Comparison of ENCODE assay signal across 11 cellular contexts in the genomic region with DNA sequence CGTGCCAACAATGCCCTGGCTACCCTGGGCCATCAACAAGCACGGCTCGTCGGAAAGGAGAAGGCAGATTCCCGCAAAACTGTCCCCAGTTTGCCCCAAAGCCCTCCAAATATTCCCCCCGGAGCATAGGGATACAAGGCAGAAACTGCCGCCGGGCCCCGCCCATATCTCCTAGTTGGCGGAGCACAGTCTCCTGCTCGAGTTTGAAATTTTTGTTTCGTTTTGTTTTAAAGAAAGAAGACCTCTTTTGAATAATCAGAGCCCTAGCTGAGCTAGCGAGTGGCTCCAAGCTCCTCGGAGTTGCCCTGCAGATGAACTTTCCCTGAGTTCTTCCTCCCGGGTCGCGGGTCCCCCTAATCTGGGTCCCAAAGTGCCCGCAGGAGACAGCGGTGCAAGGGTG.
A peak's percentile ranks its signal among the peaks of the same experiment; 100 is the strongest.
DNase-seq lines count a peak whose midpoint lies in the region; ATAC-seq and TF ChIP-seq lines count a peak whose summit lies in the region.
"Had no signal": no experiment of that assay in that cellular context is flagged by ENCODE, and none has a peak within 500 bp of the region (broad histone marks: within the 10 kb centered on the region; RNA-seq: fewer than 3 reads in every experiment).

No MANE protein-coding gene starts in this region.

- no peak overlapping the region for H3K4me3 ChIP-seq in WERI-Rb-1 (ENCODE audit: low read depth, low read length)

- no peak overlapping the region for H3K27ac ChIP-seq in WERI-Rb-1

- peak overlapping the region; percentile 71 for H3K4me3 Mint-ChIP-seq in activated naive CD8-positive, alpha-beta T cell treated with anti-CD3 and anti-CD28 coated beads, Interleukin-2, amount 10 ng/mL, durations not matched to agents 7 days and 5 days
- peak overlapping the region; percentile 67 for H3K4me3 Mint-ChIP-seq in stimulated activated memory B cell treated with anti-CD40 and anti-IgM and Interleukin-4, amounts not matched to agents 10 μg/mL and 1 μg/mL and 100 μg/mL, for 72 hours

- H3K27ac Mint-ChIP-seq in activated naive CD8-positive, alpha-beta T cell treated with anti-CD3 and anti-CD28 coated beads, Interleukin-2, amount 10 ng/mL, durations not matched to agents 7 days and 5 days = no peak overlapping the region
- H3K27ac Mint-ChIP-seq in stimulated activated memory B cell treated with anti-CD40 and anti-IgM and Interleukin-4, amounts not matched to agents 10 μg/mL and 1 μg/mL and 100 μg/mL, for 72 hours = no peak overlapping the region

- TF ChIP-seq CTCF in WERI-Rb-1 (IDR thresholded peaks at IDR 0.05; ENCODE audit: low read depth, low read length) = no peak

- H3K4me1 Mint-ChIP-seq in activated naive CD8-positive, alpha-beta T cell treated with anti-CD3 and anti-CD28 coated beads, Interleukin-2, amount 10 ng/mL, durations not matched to agents 7 days and 5 days = peaks cover 2% of the 10 kb centered on the region
- H3K4me1 Mint-ChIP-seq in stimulated activated memory B cell treated with anti-CD40 and anti-IgM and Interleukin-4, amounts not matched to agents 10 μg/mL and 1 μg/mL and 100 μg/mL, for 72 hours = no peaks in the 10 kb centered on the region

- no peaks in the 10 kb centered on the region for H3K36me3 Mint-ChIP-seq in activated naive CD8-positive, alpha-beta T cell treated with anti-CD3 and anti-CD28 coated beads, Interleukin-2, amount 10 ng/mL, durations not matched to agents 7 days and 5 days
- no peaks in the 10 kb centered on the region for H3K36me3 Mint-ChIP-seq in stimulated activated memory B cell treated with anti-CD40 and anti-IgM and Interleukin-4, amounts not matched to agents 10 μg/mL and 1 μg/mL and 100 μg/mL, for 72 hours

- no peak for ATAC-seq in activated naive CD8-positive, alpha-beta T cell treated with anti-CD3 and anti-CD28 coated beads, Interleukin-2, amount 10 ng/mL, durations not matched to agents 7 days and 5 days (ENCODE audit: low read depth)
- ATAC-seq in stimulated activated memory B cell treated with anti-CD40 and anti-IgM and Interleukin-4, amounts not matched to agents 10 μg/mL and 1 μg/mL and 100 μg/mL, for 72 hours = no peak

- peaks cover 2% of the 10 kb centered on the region for H3K9me3 Mint-ChIP-seq in activated naive CD8-positive, alpha-beta T cell treated with anti-CD3 and anti-CD28 coated beads, Interleukin-2, amount 10 ng/mL, durations not matched to agents 7 days and 5 days
- no peaks in the 10 kb centered on the region for H3K9me3 Mint-ChIP-seq in stimulated activated memory B cell treated with anti-CD40 and anti-IgM and Interleukin-4, amounts not matched to agents 10 μg/mL and 1 μg/mL and 100 μg/mL, for 72 hours

- no peaks in the 10 kb centered on the region for H3K36me3 ChIP-seq in WERI-Rb-1

- H3K27me3 Mint-ChIP-seq in activated naive CD8-positive, alpha-beta T cell treated with anti-CD3 and anti-CD28 coated beads, Interleukin-2, amount 10 ng/mL, durations not matched to agents 7 days and 5 days = peaks cover 55% of the 10 kb centered on the region
- H3K27me3 Mint-ChIP-seq in stimulated activated memory B cell treated with anti-CD40 and anti-IgM and Interleukin-4, amounts not matched to agents 10 μg/mL and 1 μg/mL and 100 μg/mL, for 72 hours = peaks cover 70% of the 10 kb centered on the region

- POLR2A ChIA-PET in activated naive CD8-positive, alpha-beta T cell treated with anti-CD3 and anti-CD28 coated beads, Interleukin-2, amount 10 ng/mL, durations not matched to agents 7 days and 5 days (lab: Charles Lee) = no interaction called here

- H3K9me3 ChIP-seq in WERI-Rb-1 (ENCODE audit: severe bottlenecking) = peaks cover 12% of the 10 kb centered on the region

- DNase-seq in NCI-H82 (lab: John Stamatoyannopoulos, UW) (peak; percentile 16), NCI-H82 treated with DMSO at 0.1 percent for 48 hours (lab: John Stamatoyannopoulos, UW; ENCODE audit: unreplicated experiment) (no peak), iPS-NIHi7 (ENCODE audit: extremely low spot score) (peak; percentile 41), DMS153 treated with DMSO at 0.1 percent for 48 hours (lab: John Stamatoyannopoulos, UW; ENCODE audit: unreplicated experiment) (no peak), HuH-7.5 (ENCODE audit: low spot score) (no peak), WERI-Rb-1 (no peak)
- no peak for DNase-seq in activated naive CD8-positive, alpha-beta T cell treated with anti-CD3 and anti-CD28 coated beads, Interleukin-2, amount 10 ng/mL, durations not matched to agents 7 days and 5 days
- DNase-seq: activated effector memory CD4-positive, alpha-beta T cell treated with Interleukin-2 at 50 U/mL for 16 hours; GOT3; NCI-H1930 had no signal

- peaks cover 61% of the 10 kb centered on the region for H3K27me3 ChIP-seq in WERI-Rb-1 (ENCODE audit: insufficient read depth, low read depth, severe bottlenecking)

Comparison
In these comparisons a context has a peak if more than half of its experiments do, and no peak if none do; other contexts are left out.
1. DNase-seq: peak in NCI-H82 (single experiment) and iPS-NIHi7 (single experiment); none in NCI-H82 treated with DMSO at 0.1 percent for 48 hours (single experiment), activated naive CD8-positive, alpha-beta T cell treated with anti-CD3 and anti-CD28 coated beads, Interleukin-2, amount 10 ng/mL, durations not matched to agents 7 days and 5 days (single experiment), DMS153 treated with DMSO at 0.1 percent for 48 hours (single experiment), HuH-7.5 (single experiment) and WERI-Rb-1 (single experiment).